In the genomic region with DNA sequence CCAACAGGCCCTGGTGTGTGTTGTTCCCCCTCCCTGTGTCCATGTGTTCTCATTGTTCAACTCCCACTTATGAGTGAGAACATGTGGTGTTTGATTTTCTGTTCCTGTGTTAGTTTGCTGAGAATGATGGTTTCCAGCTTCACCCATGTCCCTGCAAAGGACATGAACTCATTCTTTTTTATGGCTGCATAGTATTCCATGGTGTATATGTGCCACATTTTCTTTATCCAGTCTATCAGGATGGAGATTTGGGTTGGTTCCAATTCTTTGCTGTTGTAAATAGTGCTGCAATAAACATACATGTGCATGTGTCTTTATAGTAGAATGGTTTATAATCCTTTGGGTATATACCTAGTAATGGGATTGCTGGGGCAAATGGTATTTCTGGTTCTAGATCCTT, we compare ENCODE assay signal across 7 cellular contexts.
DNase-seq lines count a peak whose midpoint lies in the region; ATAC-seq, FAIRE-seq and TF ChIP-seq lines count a peak whose summit lies in the region.
"Not testable (repeated sequence)": the region's sequence is repeated elsewhere in the genome, so short reads cannot be mapped to it uniquely, and the experiment has no call there.

No MANE protein-coding gene starts in this region.

- H2AFZ ChIP-seq in K562 (ENCODE audit: low read depth, low read length): not testable (repeated sequence)

- H3K36me3 ChIP-seq in HEK293 (ENCODE audit: control insufficient read depth in 2 of 2, insufficient read depth in 1 of 2, low read length in 2 of 2): not testable (repeated sequence)
- H3K36me3 ChIP-seq in K562 (ENCODE audit: control insufficient read depth, insufficient read depth, low read length): peaks cover 74% of the 10 kb centered on the region

- not testable (repeated sequence) for H4K20me1 ChIP-seq in K562 (replicated peaks; ENCODE audit: control insufficient read depth, insufficient read depth, low read length)

- BruUV-seq in K562 (replicated peaks; lab: Mats Ljungman, UMichigan): not testable (repeated sequence)

- H3K36me3 Mint-ChIP-seq in CD4-positive, alpha-beta T cell (ENCODE audit: low read depth): peaks cover 98% of the 10 kb centered on the region
- H3K36me3 Mint-ChIP-seq in activated naive CD4-positive, alpha-beta T cell treated with anti-CD3 and anti-CD28 coated beads, Interleukin-2, amount 50 U/mL, for 24 hours: peaks cover 60% of the 10 kb centered on the region
- peaks cover 74% of the 10 kb centered on the region for H3K36me3 Mint-ChIP-seq in activated naive CD8-positive, alpha-beta T cell treated with anti-CD3 and anti-CD28 coated beads, Interleukin-2, amount 50 U/mL, for 24 hours (ENCODE audit: low read depth)
- peaks cover 25% of the 10 kb centered on the region for H3K36me3 Mint-ChIP-seq in central memory CD8-positive, alpha-beta T cell (ENCODE audit: insufficient read depth)
- H3K36me3 Mint-ChIP-seq in stimulated activated naive B cell treated with anti-CD40 and anti-IgM and Interleukin-4, amounts not matched to agents 10 μg/mL and 1 μg/mL and 100 μg/mL, for 72 hours: peaks cover 66 to 83% of the 10 kb centered on the region in 2 donors

- in situ Hi-C loops in K562 (cut with MboI): not testable (repeated sequence)

- H3K4me3 ChIP-seq in HEK293 (ENCODE audit: low read depth, low read length); K562: not testable (repeated sequence)

- TF ChIP-seq CTCF in CD4-positive, alpha-beta T cell (IDR thresholded peaks at IDR 0.05); HEK293 (tag by site-specific recombination; IDR thresholded peaks at IDR 0.05); K562 (IDR thresholded peaks at IDR 0.05 in 2 of 3, conservative IDR thresholded peaks at IDR 0.05 in 1 of 3; ENCODE audit: insufficient read depth in 2 of 3, low read depth in 1 of 3, low read length in 3 of 3): not testable (repeated sequence)

- POLR2A ChIA-PET in CD4-positive, alpha-beta T cell (lab: Charles Lee); HEK293 (lab: Yijun Ruan, JAX); K562 (lab: Yijun Ruan, JAX): not testable (repeated sequence)

- TF ChIP-seq RAD21 in K562 (CRISPR knock-in tag; conservative IDR thresholded peaks at IDR 0.05 in 1 of 2, IDR thresholded peaks at IDR 0.05 in 1 of 2): not testable (repeated sequence)

- H3K27me3 Mint-ChIP-seq in CD4-positive, alpha-beta T cell; activated naive CD4-positive, alpha-beta T cell treated with anti-CD3 and anti-CD28 coated beads, Interleukin-2, amount 50 U/mL, for 24 hours; activated naive CD8-positive, alpha-beta T cell treated with anti-CD3 and anti-CD28 coated beads, Interleukin-2, amount 50 U/mL, for 24 hours; central memory CD8-positive, alpha-beta T cell; stimulated activated naive B cell treated with anti-CD40 and anti-IgM and Interleukin-4, amounts not matched to agents 10 μg/mL and 1 μg/mL and 100 μg/mL, for 72 hours: not testable (repeated sequence)

- not testable (repeated sequence) for H3K27ac ChIP-seq in CD4-positive, alpha-beta T cell (ENCODE audit: low read depth, low read length); HEK293 (ENCODE audit: extremely low read depth, low read depth, low read length); K562 (ENCODE audit: extremely low read depth, low read depth, low read length)

- ATAC-seq in CD4-positive, alpha-beta T cell (ENCODE audit: poor library complexity); activated naive CD8-positive, alpha-beta T cell treated with anti-CD3 and anti-CD28 coated beads, Interleukin-2, amount 50 U/mL, for 24 hours; K562; central memory CD8-positive, alpha-beta T cell (replicated peaks; ENCODE audit: extremely low read depth, poor library complexity, severe bottlenecking); stimulated activated naive B cell treated with anti-CD40 and anti-IgM and Interleukin-4, amounts not matched to agents 10 μg/mL and 1 μg/mL and 100 μg/mL, for 72 hours (replicated peaks): not testable (repeated sequence)

- H3K27ac Mint-ChIP-seq in CD4-positive, alpha-beta T cell: peak overlapping the region; percentile 54
- not testable (repeated sequence) for H3K27ac Mint-ChIP-seq in activated naive CD4-positive, alpha-beta T cell treated with anti-CD3 and anti-CD28 coated beads, Interleukin-2, amount 50 U/mL, for 24 hours
- peak overlapping the region; percentile 44 for H3K27ac Mint-ChIP-seq in activated naive CD8-positive, alpha-beta T cell treated with anti-CD3 and anti-CD28 coated beads, Interleukin-2, amount 50 U/mL, for 24 hours
- peak overlapping the region; percentile 41 for H3K27ac Mint-ChIP-seq in central memory CD8-positive, alpha-beta T cell (ENCODE audit: low read depth)
- H3K27ac Mint-ChIP-seq in stimulated activated naive B cell treated with anti-CD40 and anti-IgM and Interleukin-4, amounts not matched to agents 10 μg/mL and 1 μg/mL and 100 μg/mL, for 72 hours: peak overlapping the region; percentile 38

- DNase-seq in CD4-positive, alpha-beta T cell; activated naive CD8-positive, alpha-beta T cell treated with anti-CD3 and anti-CD28 coated beads, Interleukin-2, amount 50 U/mL, for 24 hours; K562 (ENCODE audit: extremely low read depth in 1 of 4, low spot score in 3 of 4); central memory CD8-positive, alpha-beta T cell (ENCODE audit: low spot score in 2 of 2); stimulated activated naive B cell treated with anti-CD40 and anti-IgM and Interleukin-4, amounts not matched to agents 10 μg/mL and 1 μg/mL and 100 μg/mL, for 72 hours: not testable (repeated sequence)

- H3K9me3 ChIP-seq in CD4-positive, alpha-beta T cell (ENCODE audit: control insufficient read depth, low read length); HEK293 (ENCODE audit: control insufficient read depth, insufficient read depth, low read depth, low read length); K562 (replicated peaks; ENCODE audit: control insufficient read depth, insufficient read depth, low read depth, low read length): not testable (repeated sequence)

- H3K9ac ChIP-seq in K562 (ENCODE audit: insufficient read depth in 1 of 2, low read depth in 2 of 2, low read length in 2 of 2): not testable (repeated sequence)

- CTCF ChIA-PET in CD4-positive, alpha-beta T cell (lab: Charles Lee); HEK293 (lab: Yijun Ruan, JAX); K562 (lab: Yijun Ruan, JAX; ENCODE audit: low intra/inter-chr PET ratio): not testable (repeated sequence)

- peaks cover 74% of the 10 kb centered on the region for H3K4me1 Mint-ChIP-seq in CD4-positive, alpha-beta T cell (ENCODE audit: low read depth)
- H3K4me1 Mint-ChIP-seq in activated naive CD4-positive, alpha-beta T cell treated with anti-CD3 and anti-CD28 coated beads, Interleukin-2, amount 50 U/mL, for 24 hours: peaks cover 78% of the 10 kb centered on the region
- peaks cover 21% of the 10 kb centered on the region for H3K4me1 Mint-ChIP-seq in activated naive CD8-positive, alpha-beta T cell treated with anti-CD3 and anti-CD28 coated beads, Interleukin-2, amount 50 U/mL, for 24 hours
- H3K4me1 Mint-ChIP-seq in central memory CD8-positive, alpha-beta T cell: peaks cover 72% of the 10 kb centered on the region
- H3K4me1 Mint-ChIP-seq in stimulated activated naive B cell treated with anti-CD40 and anti-IgM and Interleukin-4, amounts not matched to agents 10 μg/mL and 1 μg/mL and 100 μg/mL, for 72 hours: peaks cover 26 to 58% of the 10 kb centered on the region in 2 donors

- H3K4me1 ChIP-seq in HEK293 (ENCODE audit: control insufficient read depth, insufficient read depth, low read length); K562 (replicated peaks in 1 of 2; ENCODE audit: control insufficient read depth in 2 of 2, insufficient read depth in 2 of 2, low read length in 2 of 2): not testable (repeated sequence)

- not testable (repeated sequence) for H3K9me3 Mint-ChIP-seq in CD4-positive, alpha-beta T cell; activated naive CD8-positive, alpha-beta T cell treated with anti-CD3 and anti-CD28 coated beads, Interleukin-2, amount 50 U/mL, for 24 hours; central memory CD8-positive, alpha-beta T cell
- peaks cover 17% of the 10 kb centered on the region for H3K9me3 Mint-ChIP-seq in activated naive CD4-positive, alpha-beta T cell treated with anti-CD3 and anti-CD28 coated beads, Interleukin-2, amount 50 U/mL, for 24 hours
- H3K9me3 Mint-ChIP-seq in stimulated activated naive B cell treated with anti-CD40 and anti-IgM and Interleukin-4, amounts not matched to agents 10 μg/mL and 1 μg/mL and 100 μg/mL, for 72 hours: peaks cover 8 to 11% of the 10 kb centered on the region in 2 donors

- not testable (repeated sequence) for H3K4me3 Mint-ChIP-seq in CD4-positive, alpha-beta T cell; activated naive CD8-positive, alpha-beta T cell treated with anti-CD3 and anti-CD28 coated beads, Interleukin-2, amount 50 U/mL, for 24 hours; central memory CD8-positive, alpha-beta T cell; stimulated activated naive B cell treated with anti-CD40 and anti-IgM and Interleukin-4, amounts not matched to agents 10 μg/mL and 1 μg/mL and 100 μg/mL, for 72 hours
- peak overlapping the region; percentile 58 for H3K4me3 Mint-ChIP-seq in activated naive CD4-positive, alpha-beta T cell treated with anti-CD3 and anti-CD28 coated beads, Interleukin-2, amount 50 U/mL, for 24 hours

- H3K79me2 ChIP-seq in K562 (ENCODE audit: control insufficient read depth, insufficient read depth, low read length): peaks cover 99% of the 10 kb centered on the region

- H3K27me3 ChIP-seq in CD4-positive, alpha-beta T cell (ENCODE audit: control insufficient read depth, insufficient read depth, low read length); K562 (ENCODE audit: control insufficient read depth in 2 of 2, insufficient read depth in 2 of 2, low read length in 2 of 2): not testable (repeated sequence)

- TF ChIP-seq EP300 in K562 (IDR thresholded peaks at IDR 0.05; ENCODE audit: low read length): not testable (repeated sequence)

- FAIRE-seq in K562 (lab: Jason Lieb, UNC): not testable (repeated sequence)

- intact Hi-C loops in CD4-positive, alpha-beta T cell (cut with DNase I, micrococcal nuclease); K562 (cut with micrococcal nuclease): not testable (repeated sequence)

- H3K9me1 ChIP-seq in K562 (ENCODE audit: control insufficient read depth, insufficient read depth, low read length): not testable (repeated sequence)

- TF ChIP-seq POLR2A in K562 (conservative IDR thresholded peaks at IDR 0.05): not testable (repeated sequence)

- H3K4me2 ChIP-seq in K562 (ENCODE audit: insufficient read depth, low read length): not testable (repeated sequence)
